16 cellular contexts compared by ENCODE assay signal in the genomic region with DNA sequence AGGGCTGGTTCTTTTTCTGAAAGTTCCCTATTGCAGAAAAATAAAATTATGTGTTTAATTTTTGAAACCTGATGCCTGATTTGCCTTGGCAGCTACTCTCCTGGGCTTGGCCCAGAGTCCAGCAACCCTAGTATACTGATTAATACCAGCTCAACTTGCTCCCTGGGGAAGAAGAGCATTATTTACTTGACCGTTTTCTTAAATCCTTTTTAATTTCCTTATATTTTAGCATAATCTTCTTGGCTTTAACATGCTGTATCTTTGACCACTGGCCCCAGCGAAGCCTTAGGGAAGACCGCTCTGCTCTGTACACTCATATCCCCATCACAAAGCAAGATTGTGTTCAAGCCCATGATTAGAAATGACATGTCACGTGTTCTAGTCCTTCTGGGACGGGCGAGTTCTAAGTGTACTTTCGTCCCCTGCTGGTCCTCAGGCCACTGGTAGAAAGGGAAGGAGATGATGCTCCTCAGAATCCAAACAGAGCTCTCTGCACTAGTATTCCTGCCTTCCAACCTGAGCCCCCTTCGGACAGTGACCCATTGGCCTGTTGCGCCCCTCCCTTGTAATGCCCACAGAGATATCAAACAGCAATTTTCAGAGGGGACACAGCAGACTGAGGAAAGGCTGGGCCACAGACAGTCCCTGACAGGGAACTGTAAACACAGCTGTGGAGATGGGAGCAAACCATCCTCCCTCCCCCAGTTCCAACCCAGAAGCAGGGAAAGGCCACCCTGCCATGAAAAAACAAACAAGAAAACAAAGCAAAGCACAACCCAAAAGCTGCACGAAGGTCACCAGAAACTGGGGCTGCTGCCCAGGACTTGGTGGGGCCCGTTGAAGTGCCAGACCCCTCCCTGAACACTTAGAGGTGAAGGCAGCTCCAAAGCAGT. TPM values are rescaled to one million over a fixed set of nuclear protein-coding genes. Genes with fewer than 3 reads are reported as not detected.
DNase-seq lines count a peak whose midpoint lies in the region; TF ChIP-seq lines count a peak whose summit lies in the region.
"Had no signal": no experiment of that assay in that cellular context is flagged by ENCODE, and none has a peak within 500 bp of the region (broad histone marks: within the 10 kb centered on the region; RNA-seq: fewer than 3 reads in every experiment).

No MANE protein-coding gene starts in this region.

- WGBS in mammary epithelial cell (ENCODE audit: low coverage, missing lambda C conversion rate): 86% methylated on average over 11 of the region's 11 CpGs

- CTCF ChIA-PET in mammary epithelial cell (lab: Charles Lee; ENCODE audit: low non-redundant PET): no interaction called here
- CTCF ChIA-PET in activated naive CD4-positive, alpha-beta T cell treated with anti-CD3 and anti-CD28 coated beads, Interleukin-2, amount 10 ng/mL, durations not matched to agents 7 days and 5 days (lab: Charles Lee): interaction anchor here (1.0 to 2.8 kb wide), 3 partner anchors 14 to 342 kb away, joined by 3 to 10 read pairs (median 5); no protein-coding TSS in a partner anchor

- no TSS peak for BruUV-seq in mammary epithelial cell (replicated peaks; lab: Mats Ljungman, UMichigan)

- peaks cover 6% of the 10 kb centered on the region for H3K9me3 Mint-ChIP-seq in glutamatergic neuron (ENCODE audit: unreplicated experiment)
- no peaks in the 10 kb centered on the region for H3K9me3 Mint-ChIP-seq in activated naive CD4-positive, alpha-beta T cell treated with anti-CD3 and anti-CD28 coated beads, Interleukin-2, amount 10 ng/mL, durations not matched to agents 7 days and 5 days

- H3K4me1 ChIP-seq in breast epithelium: peaks cover 0 to 3% of the 10 kb centered on the region in 2 donors
- peaks cover 6% of the 10 kb centered on the region for H3K4me1 ChIP-seq in mammary epithelial cell (ENCODE audit: insufficient read depth, low read length)
- peaks cover 28% of the 10 kb centered on the region for H3K4me1 ChIP-seq in vagina

- no peak overlapping the region for H3K9ac ChIP-seq in mammary epithelial cell (ENCODE audit: insufficient read depth, low read length)

- intact Hi-C loops in breast epithelium (cut with DNase I; ENCODE audit: low total_unique reads) (no loop called here), mammary epithelial cell (cut with micrococcal nuclease) (no loop called here), vagina (cut with DNase I) (no loop called here)

- no peaks in the 10 kb centered on the region for H3K4me1 Mint-ChIP-seq in glutamatergic neuron (ENCODE audit: low read depth, unreplicated experiment)
- H3K4me1 Mint-ChIP-seq in activated naive CD4-positive, alpha-beta T cell treated with anti-CD3 and anti-CD28 coated beads, Interleukin-2, amount 10 ng/mL, durations not matched to agents 7 days and 5 days: peaks cover 10% of the 10 kb centered on the region

- H3K27ac ChIP-seq in breast epithelium (peak overlapping the region; percentile 69 to 90), mammary epithelial cell (ENCODE audit: insufficient read depth, low read depth, low read length) (no peak overlapping the region), vagina (peak overlapping the region; percentile 74)

- in situ Hi-C loops in mammary epithelial cell (cut with MboI; ENCODE audit: low sequenced_read_pairs in 2 of 2): no loop called here

- H3K4me3 Mint-ChIP-seq in glutamatergic neuron (ENCODE audit: unreplicated experiment): peak overlapping the region; percentile 32
- H3K4me3 Mint-ChIP-seq in activated naive CD4-positive, alpha-beta T cell treated with anti-CD3 and anti-CD28 coated beads, Interleukin-2, amount 10 ng/mL, durations not matched to agents 7 days and 5 days: no peak overlapping the region
- H3K4me3 Mint-ChIP-seq: activated naive CD8-positive, alpha-beta T cell had no signal

- H3K4me3 ChIP-seq in breast epithelium (no peak overlapping the region), mammary epithelial cell (replicated peaks in 1 of 3; ENCODE audit: insufficient read depth in 1 of 3, low read depth in 2 of 3, low read length in 3 of 3) (no peak overlapping the region), vagina (no peak overlapping the region)
- H3K4me3 ChIP-seq: mucosa of descending colon had no signal

- peaks cover 3% of the 10 kb centered on the region for H3K79me2 ChIP-seq in mammary epithelial cell (ENCODE audit: insufficient read depth, low read length)

- H3K27me3 ChIP-seq in breast epithelium: no peaks in the 10 kb centered on the region
- peaks cover 2% of the 10 kb centered on the region for H3K27me3 ChIP-seq in mammary epithelial cell (ENCODE audit: insufficient read depth, low read length)
- no peaks in the 10 kb centered on the region for H3K27me3 ChIP-seq in vagina

- no peak overlapping the region for H3K27ac Mint-ChIP-seq in glutamatergic neuron (ENCODE audit: unreplicated experiment)
- H3K27ac Mint-ChIP-seq in activated naive CD4-positive, alpha-beta T cell treated with anti-CD3 and anti-CD28 coated beads, Interleukin-2, amount 10 ng/mL, durations not matched to agents 7 days and 5 days: no peak overlapping the region
- H3K27ac Mint-ChIP-seq: activated naive CD8-positive, alpha-beta T cell; progenitor cell of endocrine pancreas had no signal

- TF ChIP-seq CTCF in breast epithelium (IDR thresholded peaks at IDR 0.05) (no peak), mammary epithelial cell (conservative IDR thresholded peaks at IDR 0.05 in 1 of 2, IDR thresholded peaks at IDR 0.05 in 1 of 2; ENCODE audit: extremely low read depth in 1 of 2, insufficient read depth in 1 of 2, low read depth in 1 of 2, low read length in 2 of 2) (no peak), glutamatergic neuron (IDR thresholded peaks at IDR 0.05; ENCODE audit: partially characterized antibody, unreplicated experiment) (no peak), vagina (IDR thresholded peaks at IDR 0.05) (no peak)

- TF ChIP-seq POLR2A in breast epithelium (IDR thresholded peaks at IDR 0.05): no peak
- no peak for TF ChIP-seq POLR2A in vagina (IDR thresholded peaks at IDR 0.05)

- peaks cover 2% of the 10 kb centered on the region for H3K27me3 Mint-ChIP-seq in glutamatergic neuron (ENCODE audit: unreplicated experiment)
- peaks cover 77% of the 10 kb centered on the region for H3K27me3 Mint-ChIP-seq in activated naive CD4-positive, alpha-beta T cell treated with anti-CD3 and anti-CD28 coated beads, Interleukin-2, amount 10 ng/mL, durations not matched to agents 7 days and 5 days

- H3K36me3 ChIP-seq in breast epithelium (no peaks in the 10 kb centered on the region), mammary epithelial cell (ENCODE audit: insufficient read depth, low read length) (no peaks in the 10 kb centered on the region), vagina (no peaks in the 10 kb centered on the region)

- no peak overlapping the region for H2AFZ ChIP-seq in mammary epithelial cell (ENCODE audit: low read depth, low read length)

- H4K20me1 ChIP-seq in mammary epithelial cell (ENCODE audit: insufficient read depth, low read length): no peaks in the 10 kb centered on the region

- DNase-seq in breast epithelium (ENCODE audit: low spot score in 2 of 2) (no peak), mammary epithelial cell (no peak), glutamatergic neuron (no peak), retina (peak; percentile 83), vagina (ENCODE audit: extremely low spot score in 2 of 2) (no peak), SHP77 treated with DMSO at 0.1 percent for 48 hours (lab: John Stamatoyannopoulos, UW) (no peak), UCSD-AML1 (lab: John Stamatoyannopoulos, UW; ENCODE audit: unreplicated experiment) (no peak)
- no peak for DNase-seq in activated naive CD4-positive, alpha-beta T cell treated with anti-CD3 and anti-CD28 coated beads, Interleukin-2, amount 10 ng/mL, durations not matched to agents 7 days and 5 days
- DNase-seq: activated CD8-positive, alpha-beta memory T cell treated with anti-CD3 and anti-CD28 coated beads, Interleukin-2, amount 50 U/mL, for 4 hours; HCEC 1CT; MM.1S; mucosa of descending colon; stimulated activated CD4-positive, alpha-beta T cell treated with anti-CD3 and anti-CD28 coated beads, Interleukin-2, amount 100 ng/mL, for 48 hours had no signal

- dilution Hi-C loops in mammary epithelial cell (cut with HindIII; ENCODE audit: low sequenced_read_pairs): no loop called here

- H3K4me2 ChIP-seq in mammary epithelial cell (ENCODE audit: insufficient read depth, low read depth, low read length): no peak overlapping the region

- peaks cover 5% of the 10 kb centered on the region for H3K36me3 Mint-ChIP-seq in glutamatergic neuron (ENCODE audit: unreplicated experiment)
- no peaks in the 10 kb centered on the region for H3K36me3 Mint-ChIP-seq in activated naive CD4-positive, alpha-beta T cell treated with anti-CD3 and anti-CD28 coated beads, Interleukin-2, amount 10 ng/mL, durations not matched to agents 7 days and 5 days
- H3K36me3 Mint-ChIP-seq: activated naive CD8-positive, alpha-beta T cell had no signal

- no peaks in the 10 kb centered on the region for H3K9me3 ChIP-seq in breast epithelium
- H3K9me3 ChIP-seq in mammary epithelial cell (replicated peaks; ENCODE audit: insufficient read depth, low read length): no peaks in the 10 kb centered on the region
- H3K9me3 ChIP-seq in vagina: no peaks in the 10 kb centered on the region
- H3K9me3 ChIP-seq: mucosa of descending colon had no signal

RNA-seq across cellular contexts. Expression of gene EZH1, which starts 4.3 kb away (rescaled TPM):
- 10 to 100 TPM; 50.8 to 91.1 (median 70.1) TPM for total RNA-seq in breast epithelium
- 10 to 100 TPM; 17.8 to 21.3 TPM for total RNA-seq in mammary epithelial cell
- 11.2 TPM for polyA plus RNA-seq in mammary epithelial cell
- 1.2 TPM for polyA minus RNA-seq in mammary epithelial cell
- 32.2 TPM for total RNA-seq in glutamatergic neuron (ENCODE audit: unreplicated experiment)
- 73.7 TPM for total RNA-seq in vagina

RNA-seq across cellular contexts. Expression of gene RAMP2, which starts 11.9 kb away (rescaled TPM):
- total RNA-seq in breast epithelium (100 to 1,000 TPM in 1 of 3 donors, 10 to 100 TPM in 2; 17.9 to 245 (median 29.5) TPM), mammary epithelial cell (not detected), glutamatergic neuron (ENCODE audit: unreplicated experiment) (4.6 TPM), vagina (27.3 TPM)
- polyA plus RNA-seq in mammary epithelial cell: 0.08 TPM
- not detected for polyA minus RNA-seq in mammary epithelial cell
- total RNA-seq: HT-29 had no signal

RNA-seq across cellular contexts. Expression of gene VPS25, which starts 24.1 kb away (rescaled TPM):
- total RNA-seq in breast epithelium (10 to 100 TPM; 53.4 to 70.4 (median 61.9) TPM), mammary epithelial cell (10 to 100 TPM; 58.0 to 83.6 TPM), glutamatergic neuron (ENCODE audit: unreplicated experiment) (84.3 TPM), vagina (28.2 TPM)
- 134 TPM for polyA plus RNA-seq in mammary epithelial cell
- 98.6 TPM for polyA minus RNA-seq in mammary epithelial cell

RNA-seq across cellular contexts. Expression of gene WNK4, which starts 31.3 kb away (rescaled TPM):
- 1 to 10 TPM in 1 of 3 donors, under 1 TPM in 2; 0.16 to 4.1 (median 0.66) TPM for total RNA-seq in breast epithelium
- total RNA-seq in mammary epithelial cell: under 1 TPM in 1 of 2 donors, not detected in 1; 0.75 TPM
- 0.11 TPM for polyA plus RNA-seq in mammary epithelial cell
- not detected for polyA minus RNA-seq in mammary epithelial cell
- total RNA-seq in glutamatergic neuron (ENCODE audit: unreplicated experiment): 2.7 TPM
- 1.2 TPM for total RNA-seq in vagina

RNA-seq across cellular contexts. Expression of gene COA3, which starts 49.4 kb away (rescaled TPM):
- 10 to 100 TPM; 52.6 to 74.1 (median 72.8) TPM for total RNA-seq in breast epithelium
- total RNA-seq in mammary epithelial cell: 10 to 100 TPM; 31.5 to 49.1 TPM
- 96.7 TPM for polyA plus RNA-seq in mammary epithelial cell
- polyA minus RNA-seq in mammary epithelial cell: 107 TPM
- total RNA-seq in glutamatergic neuron (ENCODE audit: unreplicated experiment): 56.7 TPM
- 89.4 TPM for total RNA-seq in vagina
